12 cellular contexts compared by ENCODE assay signal in the genomic region with DNA sequence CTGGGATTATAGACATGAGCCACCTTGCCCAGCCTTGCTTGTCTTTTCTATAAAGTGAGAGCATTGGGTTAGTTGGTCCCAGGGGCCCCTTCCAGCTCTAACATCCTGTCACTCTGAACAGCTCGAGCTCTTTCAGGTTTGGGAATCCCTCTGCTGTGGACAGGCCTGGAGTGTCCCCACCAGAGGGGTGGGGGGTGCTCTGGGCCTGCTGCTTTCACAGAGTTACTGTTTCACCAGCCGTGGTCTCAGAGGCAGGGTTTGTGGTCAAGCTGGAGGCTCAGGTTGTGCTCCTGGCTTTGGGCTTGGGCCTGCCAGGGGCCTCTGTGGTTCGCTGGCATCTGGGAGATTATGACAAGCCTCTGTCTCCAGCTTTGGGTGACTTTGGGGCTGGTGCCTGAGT. TPM values are rescaled to one million over a fixed set of nuclear protein-coding genes. Genes with fewer than 3 reads are reported as not detected.
DNase-seq lines count a peak whose midpoint lies in the region; ATAC-seq, FAIRE-seq and TF ChIP-seq lines count a peak whose summit lies in the region.
"Had no signal": no experiment of that assay in that cellular context is flagged by ENCODE, and none has a peak within 500 bp of the region (broad histone marks: within the 10 kb centered on the region; RNA-seq: fewer than 3 reads in every experiment).

No MANE protein-coding gene starts in this region.

- H3K4me1 ChIP-seq in cardiac muscle cell (ENCODE audit: low read depth): peaks cover 32% of the 10 kb centered on the region
- peaks cover 0 to 10% of the 10 kb centered on the region in 2 donors for H3K4me1 ChIP-seq in right atrium auricular region
- H3K4me1 ChIP-seq in CD8-positive, alpha-beta T cell (ENCODE audit: insufficient read depth, low read length): peaks cover 42% of the 10 kb centered on the region

- FAIRE-seq in urothelium cell line (lab: Jason Lieb, UNC): peak; percentile 30
- FAIRE-seq: A549, H1 had no signal

- H3K9me3 Mint-ChIP-seq in CD8-positive, alpha-beta T cell: no peaks in the 10 kb centered on the region

- H3K36me3 ChIP-seq in cardiac muscle cell (peaks cover 5% of the 10 kb centered on the region), right atrium auricular region (no peaks in the 10 kb centered on the region)
- H3K36me3 ChIP-seq in CD8-positive, alpha-beta T cell (ENCODE audit: insufficient read depth, low read length): no peaks in the 10 kb centered on the region

- H3K27me3 Mint-ChIP-seq in CD8-positive, alpha-beta T cell (ENCODE audit: low read depth): peaks cover 56% of the 10 kb centered on the region

- peaks cover 7% of the 10 kb centered on the region for H3K27me3 ChIP-seq in cardiac muscle cell
- H3K27me3 ChIP-seq in right atrium auricular region: no peaks in the 10 kb centered on the region
- peaks cover 24% of the 10 kb centered on the region for H3K27me3 ChIP-seq in CD8-positive, alpha-beta T cell (ENCODE audit: insufficient read depth, low read length)

- intact Hi-C loops in CD8-positive, alpha-beta T cell (cut with DNase I, micrococcal nuclease): loop anchor here in 1 of 2 experiments (5.0 kb wide), 2 partner anchors 42 to 58 kb away; a partner anchor contains a TSS

- ATAC-seq in HG03108 (IDR thresholded peaks at IDR 0.05; ENCODE audit: unreplicated experiment): peak; percentile 23
- no peak for ATAC-seq in omental fat pad (ENCODE audit: low FRiP score)
- ATAC-seq in CD8-positive, alpha-beta T cell: no peak

- TF ChIP-seq CTCF in cardiac muscle cell (IDR thresholded peaks at IDR 0.05; ENCODE audit: low read depth, low read length) (no peak), right atrium auricular region (IDR thresholded peaks at IDR 0.05) (no peak), WI38 (IDR thresholded peaks at IDR 0.05; ENCODE audit: low read depth, low read length) (no peak), omental fat pad (IDR thresholded peaks at IDR 0.05) (no peak)
- no peak for TF ChIP-seq CTCF in CD8-positive, alpha-beta T cell (IDR thresholded peaks at IDR 0.05)

- H3K27ac ChIP-seq in cardiac muscle cell (peak overlapping the region; percentile 1), right atrium auricular region (no peak overlapping the region)
- no peak overlapping the region for H3K27ac ChIP-seq in CD8-positive, alpha-beta T cell (ENCODE audit: low read depth, low read length)
- H3K27ac ChIP-seq: A549 had no signal

- CTCF ChIA-PET in CD8-positive, alpha-beta T cell (lab: Charles Lee): interaction anchor here (1.0 to 1.7 kb wide), 2 partner anchors 70 to 416 kb away, joined by 3 to 7 read pairs; no protein-coding TSS in a partner anchor

- H3K4me3 Mint-ChIP-seq in CD8-positive, alpha-beta T cell: no peak overlapping the region

- POLR2A ChIA-PET in CD8-positive, alpha-beta T cell (lab: Charles Lee): no interaction called here

- no peaks in the 10 kb centered on the region for H3K9me3 ChIP-seq in cardiac muscle cell (ENCODE audit: low read depth)
- H3K9me3 ChIP-seq in right atrium auricular region: no peaks in the 10 kb centered on the region
- no peaks in the 10 kb centered on the region for H3K9me3 ChIP-seq in CD8-positive, alpha-beta T cell (ENCODE audit: low read length)
- H3K9me3 ChIP-seq: A549 had no signal

- H3K27ac Mint-ChIP-seq in CD8-positive, alpha-beta T cell: no peak overlapping the region

- no peaks in the 10 kb centered on the region for H3K36me3 Mint-ChIP-seq in CD8-positive, alpha-beta T cell

- no peak for DNase-seq in cardiac muscle cell (ENCODE audit: low read depth in 1 of 2, low spot score in 1 of 2)
- no peak for DNase-seq in right atrium auricular region (ENCODE audit: low spot score)
- DNase-seq in urothelium cell line (ENCODE audit: low spot score): no peak
- DNase-seq in omental fat pad (ENCODE audit: low spot score): no peak
- no peak for DNase-seq in CD8-positive, alpha-beta T cell
- DNase-seq in ureter (ENCODE audit: low spot score): no peak
- DNase-seq: activated CD4-positive, alpha-beta T cell treated with anti-CD3 and anti-CD28 coated beads, Interleukin-2, amount 50 U/mL, for 4 hours; SHP77 treated with DMSO at 0.1 percent for 48 hours had no signal

- H3K4me1 Mint-ChIP-seq in CD8-positive, alpha-beta T cell (ENCODE audit: low read depth): peaks cover 27% of the 10 kb centered on the region

- no peak overlapping the region for H3K4me3 ChIP-seq in cardiac muscle cell
- H3K4me3 ChIP-seq in right atrium auricular region: no peak overlapping the region
- peak overlapping the region; percentile 8 for H3K4me3 ChIP-seq in WI38 (ENCODE audit: low read depth, low read length)
- H3K4me3 ChIP-seq in CD8-positive, alpha-beta T cell (ENCODE audit: low read depth, low read length): no peak overlapping the region
- H3K4me3 ChIP-seq: A549 had no signal

RNA-seq across cellular contexts. Expression of a gene that starts 59.7 kb away (rescaled TPM):
- 22.4 and 27.8 TPM in 2 replicates for total RNA-seq in cardiac muscle cell
- polyA plus RNA-seq in cardiac muscle cell: 17.8 and 34.3 TPM in 2 replicates
- 10 to 100 TPM in 1 of 2 donors, 1 to 10 TPM in 1; 6.3 to 11.3 TPM for total RNA-seq in right atrium auricular region
- total RNA-seq in omental fat pad: 10 to 100 TPM in 2 of 4 donors, 1 to 10 TPM in 2; 7.3 to 15.6 (median 10.1) TPM
- 10 to 100 TPM; 28.1 to 30.5 TPM for total RNA-seq in CD8-positive, alpha-beta T cell
- 12.8 TPM for total RNA-seq in ureter
